ENCODE assay signal across 28 cellular contexts in genomic region chr9:27817747-27818146, GRCh38.
"Had no signal": no experiment of that assay in that cellular context is flagged by ENCODE, and none has a peak within 500 bp of the region (broad histone marks: within the 10 kb centered on the region; RNA-seq: fewer than 3 reads in every experiment).

No MANE protein-coding gene starts in this region.

- H3K4me3 Mint-ChIP-seq: activated B cell treated with CpG ODN at 0.5 μM for 24 hours; activated CD8-positive, alpha-beta memory T cell treated with anti-CD3 and anti-CD28 coated beads, Interleukin-2, amount 10 ng/mL, durations not matched to agents 7 days and 5 days; activated CD8-positive, alpha-beta T cell treated with anti-CD3 and anti-CD28 coated beads, Interleukin-2, amount 10 ng/mL, durations not matched to agents 7 days and 5 days; activated T-cell treated with anti-CD3 and anti-CD28 coated beads, Interleukin-2, amount 50 U/mL, for 72 hours; endodermal cell; nephron progenitor cell; stimulated activated memory B cell treated with anti-CD40 and anti-IgM and Interleukin-4, amounts not matched to agents 10 μg/mL and 1 μg/mL and 100 μg/mL, for 72 hours; stimulated activated naive CD8-positive, alpha-beta T cell treated with anti-CD3 and anti-CD28 coated beads, Interleukin-15, amount 100 ng/mL, for 72 hours; type B pancreatic cell had no signal

- H3K27me3 ChIP-seq: breast epithelium, pancreas, uterus had no signal

- H3K9me3 ChIP-seq: breast epithelium, pancreas, prostate gland, uterus had no signal

- ATAC-seq: activated CD8-positive, alpha-beta memory T cell treated with anti-CD3 and anti-CD28 coated beads, Interleukin-2, amount 10 ng/mL, durations not matched to agents 7 days and 5 days; activated CD8-positive, alpha-beta T cell treated with anti-CD3 and anti-CD28 coated beads, Interleukin-2, amount 10 ng/mL, durations not matched to agents 7 days and 5 days; activated naive CD4-positive, alpha-beta T cell treated with anti-CD3 and anti-CD28 coated beads, Interleukin-2, amount 50 U/mL, for 72 hours; activated T-cell treated with anti-CD3 and anti-CD28 coated beads, Interleukin-2, amount 50 U/mL, for 72 hours; esophagus mucosa; left colon; pancreas; sciatic nerve; stimulated activated memory B cell treated with anti-CD40 and anti-IgM and Interleukin-4, amounts not matched to agents 10 μg/mL and 1 μg/mL and 100 μg/mL, for 72 hours; stimulated activated naive CD8-positive, alpha-beta T cell treated with anti-CD3 and anti-CD28 coated beads, Interleukin-15, amount 100 ng/mL, for 72 hours had no signal

- DNase-seq: activated B cell treated with CpG ODN at 0.5 μM for 24 hours; activated CD8-positive, alpha-beta memory T cell treated with anti-CD3 and anti-CD28 coated beads, Interleukin-2, amount 10 ng/mL, durations not matched to agents 7 days and 5 days; activated CD8-positive, alpha-beta T cell treated with anti-CD3 and anti-CD28 coated beads, Interleukin-2, amount 10 ng/mL, durations not matched to agents 7 days and 5 days; activated naive CD4-positive, alpha-beta T cell; activated T-cell treated with anti-CD3 and anti-CD28 coated beads, Interleukin-2, amount 50 U/mL, for 72 hours; central memory CD4-positive, alpha-beta T cell; endodermal cell; foreskin fibroblast; head of caudate nucleus; kidney; left colon; mammary epithelial cell; nephron progenitor cell; pancreas; retina; stimulated activated CD4-positive, alpha-beta T cell treated with anti-CD3 and anti-CD28 coated beads, Interleukin-4, amount 100 ng/mL, for 4 hours; stimulated activated CD8-positive, alpha-beta memory T cell treated with anti-CD3 and anti-CD28 coated beads, Interleukin-4, amount 100 ng/mL, for 48 hours; stimulated activated naive CD8-positive, alpha-beta T cell treated with anti-CD3 and anti-CD28 coated beads, Interleukin-15, amount 100 ng/mL, for 72 hours; substantia nigra; uterus had no signal

- H3K9me3 Mint-ChIP-seq: activated B cell treated with CpG ODN at 0.5 μM for 24 hours; activated naive CD4-positive, alpha-beta T cell treated with anti-CD3 and anti-CD28 coated beads, Interleukin-2, amount 50 U/mL, for 72 hours; endodermal cell; nephron progenitor cell; stimulated activated memory B cell treated with anti-CD40 and anti-IgM and Interleukin-4, amounts not matched to agents 10 μg/mL and 1 μg/mL and 100 μg/mL, for 72 hours; stimulated activated naive CD8-positive, alpha-beta T cell treated with anti-CD3 and anti-CD28 coated beads, Interleukin-15, amount 100 ng/mL, for 72 hours; type B pancreatic cell had no signal

- H3K27ac ChIP-seq: breast epithelium, pancreas, prostate gland, skin epidermis, uterus had no signal

- H3K4me1 Mint-ChIP-seq: activated B cell treated with CpG ODN at 0.5 μM for 24 hours; activated CD8-positive, alpha-beta memory T cell treated with anti-CD3 and anti-CD28 coated beads, Interleukin-2, amount 10 ng/mL, durations not matched to agents 7 days and 5 days; endodermal cell; stimulated activated memory B cell treated with anti-CD40 and anti-IgM and Interleukin-4, amounts not matched to agents 10 μg/mL and 1 μg/mL and 100 μg/mL, for 72 hours; stimulated activated naive CD8-positive, alpha-beta T cell treated with anti-CD3 and anti-CD28 coated beads, Interleukin-15, amount 100 ng/mL, for 72 hours had no signal

- H3K36me3 ChIP-seq: breast epithelium, pancreas, prostate gland, uterus had no signal

- H3K27ac Mint-ChIP-seq: activated B cell treated with CpG ODN at 0.5 μM for 24 hours; activated CD8-positive, alpha-beta memory T cell treated with anti-CD3 and anti-CD28 coated beads, Interleukin-2, amount 10 ng/mL, durations not matched to agents 7 days and 5 days; activated CD8-positive, alpha-beta T cell treated with anti-CD3 and anti-CD28 coated beads, Interleukin-2, amount 10 ng/mL, durations not matched to agents 7 days and 5 days; activated naive CD4-positive, alpha-beta T cell treated with anti-CD3 and anti-CD28 coated beads, Interleukin-2, amount 50 U/mL, for 72 hours; activated T-cell treated with anti-CD3 and anti-CD28 coated beads, Interleukin-2, amount 50 U/mL, for 72 hours; endodermal cell; nephron progenitor cell; stimulated activated memory B cell treated with anti-CD40 and anti-IgM and Interleukin-4, amounts not matched to agents 10 μg/mL and 1 μg/mL and 100 μg/mL, for 72 hours; stimulated activated naive CD8-positive, alpha-beta T cell treated with anti-CD3 and anti-CD28 coated beads, Interleukin-15, amount 100 ng/mL, for 72 hours; type B pancreatic cell had no signal

- H3K27me3 Mint-ChIP-seq: activated B cell treated with CpG ODN at 0.5 μM for 24 hours; activated CD8-positive, alpha-beta memory T cell treated with anti-CD3 and anti-CD28 coated beads, Interleukin-2, amount 10 ng/mL, durations not matched to agents 7 days and 5 days; stimulated activated memory B cell treated with anti-CD40 and anti-IgM and Interleukin-4, amounts not matched to agents 10 μg/mL and 1 μg/mL and 100 μg/mL, for 72 hours; stimulated activated naive CD8-positive, alpha-beta T cell treated with anti-CD3 and anti-CD28 coated beads, Interleukin-15, amount 100 ng/mL, for 72 hours had no signal

- H3K4me3 ChIP-seq: breast epithelium, pancreas, prostate gland, skin epidermis, uterus had no signal

- H3K36me3 Mint-ChIP-seq: activated CD8-positive, alpha-beta memory T cell treated with anti-CD3 and anti-CD28 coated beads, Interleukin-2, amount 10 ng/mL, durations not matched to agents 7 days and 5 days; activated naive CD4-positive, alpha-beta T cell treated with anti-CD3 and anti-CD28 coated beads, Interleukin-2, amount 50 U/mL, for 72 hours; stimulated activated memory B cell treated with anti-CD40 and anti-IgM and Interleukin-4, amounts not matched to agents 10 μg/mL and 1 μg/mL and 100 μg/mL, for 72 hours; type B pancreatic cell had no signal
